ENCODE assay signal across 25 cellular contexts in genomic region chr5:127830157-127830556, GRCh38.
"Had no signal": no experiment of that assay in that cellular context is flagged by ENCODE, and none has a peak within 500 bp of the region (broad histone marks: within the 10 kb centered on the region; RNA-seq: fewer than 3 reads in every experiment).

No MANE protein-coding gene starts in this region.

- H3K4me3 ChIP-seq: body of pancreas, dorsolateral prefrontal cortex, lower lobe of right lung, tibial artery had no signal

- H3K27ac ChIP-seq: body of pancreas, dorsolateral prefrontal cortex, epithelial cell of prostate, lower lobe of right lung, tibial artery had no signal

- H3K4me1 Mint-ChIP-seq: activated B cell treated with CpG ODN at 0.5 μM for 24 hours; activated CD4-positive, alpha-beta memory T cell treated with anti-CD3 and anti-CD28 coated beads, Interleukin-2, amount 10 ng/mL, durations not matched to agents 7 days and 5 days; activated naive CD8-positive, alpha-beta T cell treated with anti-CD3 and anti-CD28 coated beads for 36 hours; activated T-helper 17 cell treated with anti-CD3 and anti-CD28 coated beads, Interleukin-2, amount 50 U/mL, for 72 hours had no signal

- H3K36me3 ChIP-seq: lower lobe of right lung, tibial artery had no signal

- H3K36me3 Mint-ChIP-seq: activated naive CD8-positive, alpha-beta T cell treated with anti-CD3 and anti-CD28 coated beads for 36 hours had no signal

- FAIRE-seq: colon had no signal

- H3K9me3 ChIP-seq: body of pancreas, lower lobe of right lung, tibial artery had no signal

- H3K4me3 Mint-ChIP-seq: activated B cell treated with CpG ODN at 0.5 μM for 24 hours; activated CD4-positive, alpha-beta memory T cell treated with anti-CD3 and anti-CD28 coated beads, Interleukin-2, amount 10 ng/mL, durations not matched to agents 7 days and 5 days; activated naive CD8-positive, alpha-beta T cell treated with anti-CD3 and anti-CD28 coated beads for 36 hours; activated T-helper 17 cell treated with anti-CD3 and anti-CD28 coated beads, Interleukin-2, amount 50 U/mL, for 72 hours; nephron had no signal

- H3K27ac Mint-ChIP-seq: activated B cell treated with CpG ODN at 0.5 μM for 24 hours; activated CD4-positive, alpha-beta memory T cell treated with anti-CD3 and anti-CD28 coated beads, Interleukin-2, amount 10 ng/mL, durations not matched to agents 7 days and 5 days; activated naive CD8-positive, alpha-beta T cell treated with anti-CD3 and anti-CD28 coated beads for 36 hours; activated T-helper 17 cell treated with anti-CD3 and anti-CD28 coated beads, Interleukin-2, amount 50 U/mL, for 72 hours; nephron had no signal

- H3K4me1 ChIP-seq: body of pancreas, tibial artery had no signal

- H3K9me3 Mint-ChIP-seq: activated B cell treated with CpG ODN at 0.5 μM for 24 hours; activated CD4-positive, alpha-beta memory T cell treated with anti-CD3 and anti-CD28 coated beads, Interleukin-2, amount 10 ng/mL, durations not matched to agents 7 days and 5 days; activated naive CD8-positive, alpha-beta T cell treated with anti-CD3 and anti-CD28 coated beads for 36 hours; activated T-helper 17 cell treated with anti-CD3 and anti-CD28 coated beads, Interleukin-2, amount 50 U/mL, for 72 hours; nephron had no signal

- ATAC-seq: activated T-helper 17 cell treated with anti-CD3 and anti-CD28 coated beads, Interleukin-2, amount 50 U/mL, for 72 hours; body of pancreas; lower lobe of right lung; stimulated activated naive CD8-positive, alpha-beta T cell treated with anti-CD3 and anti-CD28 coated beads, Interleukin-15, Interleukin-2, amounts not matched to agents 100 U/mL and 50 U/mL, for 24 hours had no signal

- H3K27me3 ChIP-seq: body of pancreas, dorsolateral prefrontal cortex, tibial artery had no signal

- DNase-seq: activated B cell treated with CpG ODN at 0.5 μM for 24 hours; activated CD4-positive, alpha-beta memory T cell treated with anti-CD3 and anti-CD28 coated beads, Interleukin-2, amount 10 ng/mL, durations not matched to agents 7 days and 5 days; activated CD4-positive, alpha-beta T cell treated with anti-CD3 and anti-CD28 coated beads for 4 hours; activated naive CD4-positive, alpha-beta T cell; activated naive CD8-positive, alpha-beta T cell treated with anti-CD3 and anti-CD28 coated beads for 36 hours; activated T-cell treated with anti-CD3 and anti-CD28 coated beads, Interleukin-2, amount 50 U/mL, for 1 hour; amniotic stem cell; body of pancreas; central memory CD4-positive, alpha-beta T cell; dorsolateral prefrontal cortex; islet precursor cell; lower lobe of right lung; occipital lobe; posterior cingulate gyrus; retina; stimulated activated CD8-positive, alpha-beta memory T cell treated with anti-CD3 and anti-CD28 coated beads, Interleukin-4, amount 100 ng/mL, for 48 hours; stimulated activated naive CD8-positive, alpha-beta T cell treated with anti-CD3 and anti-CD28 coated beads, Interleukin-15, Interleukin-2, amounts not matched to agents 100 U/mL and 50 U/mL, for 24 hours; substantia nigra; T-helper 1 cell; T-helper 9 cell; tibial artery had no signal
